ENCODE assay signal across 19 cellular contexts in the genomic region with DNA sequence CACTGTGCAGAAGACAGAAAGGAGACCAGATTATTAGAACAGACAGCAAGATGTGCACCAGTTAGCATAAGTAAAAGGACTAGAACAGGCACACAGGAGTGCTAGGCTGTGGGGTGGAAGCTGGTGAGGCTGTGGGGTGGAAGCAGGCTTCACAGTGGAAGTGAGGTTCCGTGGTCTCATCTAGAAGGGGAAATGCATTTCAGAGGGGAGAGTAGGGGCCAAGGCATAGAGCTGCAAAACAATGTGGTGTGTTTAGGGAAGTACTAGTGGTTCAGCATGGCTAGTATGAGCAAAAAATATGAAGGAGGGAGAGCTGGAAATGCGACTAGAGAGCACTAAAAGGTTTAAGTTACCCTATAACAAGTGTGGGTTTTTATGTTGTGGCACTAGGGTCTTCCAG. TPM values are rescaled to one million over a fixed set of nuclear protein-coding genes. Genes with fewer than 3 reads are reported as not detected.
"Had no signal": no experiment of that assay in that cellular context is flagged by ENCODE, and none has a peak within 500 bp of the region (broad histone marks: within the 10 kb centered on the region; RNA-seq: fewer than 3 reads in every experiment).

No MANE protein-coding gene starts in this region.

- H3K9me3 ChIP-seq: body of pancreas, esophagus muscularis mucosa, thyroid gland had no signal

- H3K36me3 ChIP-seq: thyroid gland had no signal

- H3K27me3 ChIP-seq: body of pancreas, esophagus muscularis mucosa, thyroid gland had no signal

- DNase-seq: activated CD4-positive, alpha-beta memory T cell treated with anti-CD3 and anti-CD28 coated beads, Interleukin-2, amount 10 ng/mL, durations not matched to agents 7 days and 5 days; activated CD4-positive, alpha-beta T cell treated with anti-CD3 and anti-CD28 coated beads for 4 hours; activated CD8-positive, alpha-beta memory T cell treated with anti-CD3 and anti-CD28 coated beads, Interleukin-2, amount 50 U/mL, for 4 hours; activated gamma-delta T cell; activated T-cell treated with anti-CD3 and anti-CD28 coated beads, Interleukin-2, amount 50 U/mL, for 48 hours; amygdala; body of pancreas; effector CD4-positive, alpha-beta T cell; midbrain; stimulated activated CD4-positive, alpha-beta T cell treated with anti-CD3 and anti-CD28 coated beads, Interleukin-2, amount 100 ng/mL, for 48 hours; T-helper 17 cell; thyroid gland had no signal

- H3K4me1 ChIP-seq: body of pancreas, thyroid gland had no signal

- ATAC-seq: activated naive CD4-positive, alpha-beta T cell treated with anti-CD3 and anti-CD28 coated beads, Interleukin-2, amount 50 U/mL, for 72 hours; body of pancreas; stimulated activated memory B cell treated with anti-CD40 and anti-IgM and Interleukin-4, amounts not matched to agents 10 μg/mL and 1 μg/mL and 100 μg/mL, for 72 hours; T-helper 17 cell; WTC11 had no signal

- H3K27ac ChIP-seq: body of pancreas, coronary artery, thyroid gland had no signal

- H3K4me3 ChIP-seq: body of pancreas, coronary artery, esophagus muscularis mucosa, thyroid gland had no signal

RNA-seq across cellular contexts. Expression of gene CFAP91, which starts 49.0 kb away (rescaled TPM):
- total RNA-seq: activated CD4-positive, alpha-beta memory T cell treated with anti-CD3 and anti-CD28 coated beads, Interleukin-2, amount 10 ng/mL, durations not matched to agents 7 days and 5 days; lung microvascular endothelial cell had no signal

RNA-seq across cellular contexts. Expression of gene PLA1A, which starts 56.2 kb away (rescaled TPM):
- total RNA-seq: WTC11 had no signal
- polyA plus RNA-seq: neural cell had no signal
